20 cellular contexts compared by ENCODE assay signal in genomic region chr14:102512713-102513373, GRCh38. TPM values are rescaled to one million over a fixed set of nuclear protein-coding genes. Genes with fewer than 3 reads are reported as not detected.
DNase-seq lines count a peak whose midpoint lies in the region; ATAC-seq, FAIRE-seq and TF ChIP-seq lines count a peak whose summit lies in the region.
"Had no signal": no experiment of that assay in that cellular context is flagged by ENCODE, and none has a peak within 500 bp of the region (broad histone marks: within the 10 kb centered on the region; RNA-seq: fewer than 3 reads in every experiment).

No MANE protein-coding gene starts in this region.

- no peak overlapping the region for H3K4me3 Mint-ChIP-seq in nephron progenitor cell
- H3K4me3 Mint-ChIP-seq: CD8-positive, alpha-beta T cell had no signal

- H2AFZ ChIP-seq in IMR-90 (replicated peaks; ENCODE audit: low read length, poor library complexity) (no peak overlapping the region), GM12878 (ENCODE audit: control insufficient read depth, low read depth, low read length) (no peak overlapping the region)

- H4K5ac ChIP-seq in IMR-90 (ENCODE audit: low read depth, low read length): no peak overlapping the region

- DNase-seq in IMR-90 (no peak), GM12878 (ENCODE audit: low read depth, low spot score) (no peak), nephron progenitor cell (no peak), epidermal melanocyte (ENCODE audit: insufficient read length, low spot score) (no peak), NCI-H510A treated with DMSO at 0.1 percent for 48 hours (lab: John Stamatoyannopoulos, UW) (no peak)
- DNase-seq: CD8-positive, alpha-beta T cell; DND-41; H9; NCI-H1105; NCI-H146; NCI-H2029; NCI-H2227 treated with DMSO at 0.1 percent for 48 hours; NCI-H510A; NCI-H748 treated with DMSO at 0.1 percent for 48 hours; Right ventricle myocardium superior had no signal

- H2AK5ac ChIP-seq in IMR-90 (ENCODE audit: low read depth, low read length): no peak overlapping the region

- H3K36me3 Mint-ChIP-seq in nephron progenitor cell (ENCODE audit: low read depth): peaks cover 4% of the 10 kb centered on the region
- H3K36me3 Mint-ChIP-seq: CD8-positive, alpha-beta T cell had no signal

- in situ Hi-C loops in IMR-90 (cut with MboI; ENCODE audit: low sequenced_read_pairs): no loop called here
- in situ Hi-C loops in GM12878 (cut with MboI): loop anchor here (10.0 kb wide), 1 partner anchor 548 kb away; the partner anchor contains the start of gene DYNC1H1

- TF ChIP-seq CTCF in IMR-90 (conservative IDR thresholded peaks at IDR 0.05; ENCODE audit: low read depth, low read length) (no peak), GM12878 (IDR thresholded peaks at IDR 0.05 in 2 of 3, conservative IDR thresholded peaks at IDR 0.05 in 1 of 3; ENCODE audit: control insufficient read depth in 2 of 3, extremely low read depth in 1 of 3, insufficient read depth in 1 of 3, low read depth in 3 of 3, low read length in 3 of 3) (no peak), nephron progenitor cell (IDR thresholded peaks at IDR 0.05) (no peak)

- no peak overlapping the region for H3K23ac ChIP-seq in IMR-90 (ENCODE audit: low read depth, low read length)

- CTCF ChIA-PET in IMR-90 (lab: Yijun Ruan, JAX) (no interaction called here), GM12878 (lab: Yijun Ruan, JAX) (no interaction called here)

- H3K14ac ChIP-seq in IMR-90 (replicated peaks; ENCODE audit: low read depth, low read length): no peak overlapping the region

- no peak overlapping the region for H4K8ac ChIP-seq in IMR-90 (ENCODE audit: low read depth in 2 of 2, low read length in 2 of 2)

- no peak overlapping the region for H2BK120ac ChIP-seq in IMR-90 (ENCODE audit: low read depth, low read length)

- H3K9me1 ChIP-seq in IMR-90 (ENCODE audit: insufficient read depth, low read length): peaks cover 6% of the 10 kb centered on the region; the same call in 1 of the 2 replicates

- SMC1A ChIA-PET in GM12878 (lab: Charles Lee; ENCODE audit: uncharacterized antibody, unreplicated experiment): no interaction called here

- no peak overlapping the region for H3K4me3 ChIP-seq in IMR-90 (ENCODE audit: insufficient read depth, low read depth, low read length)
- no peak overlapping the region for H3K4me3 ChIP-seq in GM12878
- H3K4me3 ChIP-seq: BLaER1 treated with 17β-estradiol and CSF1 and Interleukin-3, amounts not matched to agents 10 nM and 100 nM had no signal

- no peak overlapping the region for H3K9ac ChIP-seq in IMR-90 (ENCODE audit: low read depth, low read length)
- no peak overlapping the region for H3K9ac ChIP-seq in GM12878 (ENCODE audit: control insufficient read depth, insufficient read depth, low read length)

- no peaks in the 10 kb centered on the region for H3K9me3 Mint-ChIP-seq in nephron progenitor cell
- H3K9me3 Mint-ChIP-seq: H9 had no signal

- peak overlapping the region; percentile 28 for H2AK9ac ChIP-seq in IMR-90 (replicated peaks; ENCODE audit: low read depth, low read length, poor library complexity)

- H3K4me1 Mint-ChIP-seq in nephron progenitor cell: peaks cover 36% of the 10 kb centered on the region

- H4K91ac ChIP-seq in IMR-90 (ENCODE audit: insufficient read depth, low read depth, low read length): no peak overlapping the region

- H3K4me1 ChIP-seq in IMR-90 (ENCODE audit: control insufficient read depth, insufficient read depth, low read length) (peaks cover 10% of the 10 kb centered on the region), GM12878 (ENCODE audit: control insufficient read depth, insufficient read depth, low read length) (peaks cover 9% of the 10 kb centered on the region)

- peaks cover 16% of the 10 kb centered on the region for H3K27me3 Mint-ChIP-seq in nephron progenitor cell (ENCODE audit: low read depth, poor library complexity)

- ATAC-seq in IMR-90 (ENCODE audit: low read depth): no peak
- ATAC-seq in GM12878: no peak
- no peak for ATAC-seq in GM21723 (IDR thresholded peaks at IDR 0.05; ENCODE audit: unreplicated experiment)
- no peak for ATAC-seq in GM21737 (IDR thresholded peaks at IDR 0.05; ENCODE audit: unreplicated experiment)
- ATAC-seq: CD8-positive, alpha-beta T cell had no signal

- peak overlapping the region; percentile 45 for H3K27ac Mint-ChIP-seq in nephron progenitor cell
- H3K27ac Mint-ChIP-seq: CD8-positive, alpha-beta T cell had no signal

- POLR2A ChIA-PET in IMR-90 (lab: Charles Lee; ENCODE audit: unreplicated experiment): no interaction called here
- POLR2A ChIA-PET in GM12878 (lab: Charles Lee): no interaction called here

- H3K79me1 ChIP-seq in IMR-90 (ENCODE audit: low read depth in 1 of 2, low read length in 2 of 2): peaks cover 11 to 12% of the 10 kb centered on the region in 2 experiments; a peak in 3 of 4 replicates

- RAD21 ChIA-PET in GM12878 (lab: Charles Lee; ENCODE audit: unreplicated experiment): no interaction called here

- H3K9me3 ChIP-seq in IMR-90 (ENCODE audit: control insufficient read depth, insufficient read depth, low read length) (no peaks in the 10 kb centered on the region), GM12878 (replicated peaks; ENCODE audit: control insufficient read depth, insufficient read depth, low read length) (no peaks in the 10 kb centered on the region)
- H3K9me3 ChIP-seq: BLaER1 treated with 17β-estradiol and CSF1 and Interleukin-3, amounts not matched to agents 10 nM and 100 nM had no signal

- no peak overlapping the region for H3K27ac ChIP-seq in IMR-90 (ENCODE audit: insufficient read depth, low read length)
- no peak overlapping the region for H3K27ac ChIP-seq in GM12878 (ENCODE audit: control insufficient read depth, insufficient read depth)
- H3K27ac ChIP-seq: BLaER1 treated with 17β-estradiol and CSF1 and Interleukin-3, amounts not matched to agents 10 nM and 100 nM had no signal

- H3K4ac ChIP-seq in IMR-90 (ENCODE audit: low read depth, low read length): no peak overlapping the region

- H2BK5ac ChIP-seq in IMR-90 (ENCODE audit: low read depth, low read length, poor library complexity, severe bottlenecking): no peak overlapping the region

- dilution Hi-C loops in IMR-90 (cut with HindIII; ENCODE audit: low sequenced_read_pairs, unreplicated experiment): no loop called here

- H3K79me2 ChIP-seq in GM12878 (ENCODE audit: control insufficient read depth, insufficient read depth, low read length): no peaks in the 10 kb centered on the region

- H2BK15ac ChIP-seq in IMR-90 (ENCODE audit: low read depth, low read length): no peak overlapping the region

- no peak overlapping the region for H3K4me2 ChIP-seq in IMR-90 (ENCODE audit: low read depth, low read length)
- H3K4me2 ChIP-seq in GM12878 (ENCODE audit: control insufficient read depth, insufficient read depth): no peak overlapping the region

- intact Hi-C loops in IMR-90 (cut with micrococcal nuclease): no loop called here
- intact Hi-C loops in GM12878 (cut with micrococcal nuclease; ENCODE audit: unreplicated experiment): loop anchor here (10.0 kb wide), 1 partner anchor 548 kb away; the partner anchor contains the start of gene DYNC1H1

- FAIRE-seq in GM12878 (lab: Jason Lieb, UNC): no peak
- FAIRE-seq: GM12891, RCC 7860 had no signal

- no peak for TF ChIP-seq EP300 in GM12878 (IDR thresholded peaks at IDR 0.05; ENCODE audit: borderline replicate concordance in 1 of 2, control insufficient read depth in 1 of 2, low read depth in 2 of 2, low read length in 2 of 2)

- 74% methylated on average over 12 of the region's 14 CpGs; no CpG with 5 or more reads in 1 of the 2 experiments for whole genome bisulfite sequencing in IMR-90 (ENCODE audit: extremely low coverage in 2 of 2, insufficient read length in 1 of 2), 2 experiments
- 59% methylated on average over 14 of the region's 14 CpGs for WGBS in GM12878 (ENCODE audit: insufficient coverage, insufficient replicate concordance, low lambda C conversion rate, missing lambda C conversion rate)

- H2BK20ac ChIP-seq in IMR-90 (ENCODE audit: low read depth, low read length): no peak overlapping the region

- no peaks in the 10 kb centered on the region for H3K27me3 ChIP-seq in IMR-90 (ENCODE audit: control insufficient read depth, insufficient read depth, low read length)
- H3K27me3 ChIP-seq in GM12878 (replicated peaks in 1 of 2; ENCODE audit: control insufficient read depth in 2 of 2, insufficient read depth in 2 of 2, low read length in 1 of 2): peaks cover 0 to 2% of the 10 kb centered on the region in 2 experiments; a peak in 1 of 4 replicates
- H3K27me3 ChIP-seq: BLaER1 treated with 17β-estradiol and CSF1 and Interleukin-3, amounts not matched to agents 10 nM and 100 nM had no signal

- no peaks in the 10 kb centered on the region for H3K36me3 ChIP-seq in IMR-90 (ENCODE audit: control insufficient read depth, insufficient read depth, low read length)
- H3K36me3 ChIP-seq in GM12878 (ENCODE audit: control insufficient read depth in 2 of 2, insufficient read depth in 2 of 2, low read length in 1 of 2): no peaks in the 10 kb centered on the region

- no TSS peak for BruUV-seq in IMR-90 (replicated peaks; lab: Mats Ljungman, UMichigan)
- BruUV-seq in GM12878 (replicated peaks; lab: Mats Ljungman, UMichigan): no TSS peak

- H3K18ac ChIP-seq in IMR-90 (ENCODE audit: low read depth, low read length): no peak overlapping the region

- no peak overlapping the region for H3K56ac ChIP-seq in IMR-90 (ENCODE audit: extremely low read depth, insufficient read depth, low read length)

- TF ChIP-seq RAD21 in IMR-90 (IDR thresholded peaks at IDR 0.05; ENCODE audit: low read length) (no peak), GM12878 (IDR thresholded peaks at IDR 0.05; ENCODE audit: insufficient read depth, low read depth, low read length) (no peak)

- H4K20me1 ChIP-seq in IMR-90 (ENCODE audit: insufficient read depth, low read length): no peaks in the 10 kb centered on the region
- H4K20me1 ChIP-seq in GM12878 (ENCODE audit: control insufficient read depth, insufficient read depth): no peaks in the 10 kb centered on the region

- TF ChIP-seq POLR2A in IMR-90 (IDR thresholded peaks at IDR 0.05; ENCODE audit: low read depth, low read length) (no peak), GM12878 (IDR thresholded peaks at IDR 0.05; ENCODE audit: low read depth, low read length) (no peak)

RNA-seq across cellular contexts. Expression of gene ANKRD9, which starts 3.3 kb away (rescaled TPM):
- total RNA-seq in IMR-90 (2012; rRNA removed) (3.9 and 5.3 TPM in 2 replicates), GM12878 (2014; rRNA removed) (1.8 and 3.3 TPM in 2 replicates), GM12878 (2014; rRNA removed; fragmentation: Illumina TruSeq; extraction: Trizol) (0.54 and 0.78 TPM in 2 replicates), GM12878 (2021) (3.6 and 4.4 TPM in 2 replicates)
- polyA plus RNA-seq in IMR-90 (2012; rRNA removed) (15.7 and 25.8 TPM in 2 replicates), GM12878 (2011; rRNA removed) (0.33 and 0.43 TPM in 2 replicates), GM12878 (2014; fragmentation: Illumina TruSeq; extraction: Trizol) (0.30 and 0.43 TPM in 2 replicates), GM12878 (2014; fragmentation: Nextera tagmentation; extraction: Ambion mirVana) (under 1 TPM; 0.03 to 0.04 TPM), GM12878 (2014; rRNA removed) (3.2 and 3.4 TPM in 2 replicates), GM12878 (2016; fragmentation: Nextera tagmentation; extraction: Ambion mirVana) (under 1 TPM; 0.44 to 0.74 TPM)
- 10.3 and 41.0 TPM in 2 replicates for polyA plus RNA-seq in IMR-90 (2012; cell fraction: cytosol; rRNA removed)
- 48.7 and 143 TPM in 2 replicates for polyA plus RNA-seq in IMR-90 (2012; cell fraction: nucleus; rRNA removed; ENCODE audit: low replicate concordance)
- total RNA-seq in GM12878 (2013; cell fraction: nucleolus; rRNA removed): 1.9 and 2.2 TPM in 2 replicates
- polyA plus RNA-seq in GM12878 (2011; ENCODE audit: low read depth): 0.45 TPM
- 0.58 and 1.0 TPM in 2 replicates for polyA plus RNA-seq in GM12878 (2011; cell fraction: cytosol; rRNA removed)
- 2.4 and 2.8 TPM in 2 replicates for polyA plus RNA-seq in GM12878 (2011; cell fraction: nucleus; rRNA removed)
- 1.4 and 2.2 TPM in 2 replicates for polyA plus RNA-seq in GM12878 (2012)
- 0.26 and 0.29 TPM in 2 replicates for polyA minus RNA-seq in GM12878 (2011; rRNA and poly(A)+ RNA removed)
- polyA minus RNA-seq in GM12878 (2011; cell fraction: cytosol; rRNA and poly(A)+ RNA removed): 0.80 and 1.7 TPM in 2 replicates
- 0.36 and 0.86 TPM in 2 replicates for polyA minus RNA-seq in GM12878 (2011; cell fraction: nucleus; rRNA and poly(A)+ RNA removed)
